19 cellular contexts compared by ENCODE assay signal in the genomic region with DNA sequence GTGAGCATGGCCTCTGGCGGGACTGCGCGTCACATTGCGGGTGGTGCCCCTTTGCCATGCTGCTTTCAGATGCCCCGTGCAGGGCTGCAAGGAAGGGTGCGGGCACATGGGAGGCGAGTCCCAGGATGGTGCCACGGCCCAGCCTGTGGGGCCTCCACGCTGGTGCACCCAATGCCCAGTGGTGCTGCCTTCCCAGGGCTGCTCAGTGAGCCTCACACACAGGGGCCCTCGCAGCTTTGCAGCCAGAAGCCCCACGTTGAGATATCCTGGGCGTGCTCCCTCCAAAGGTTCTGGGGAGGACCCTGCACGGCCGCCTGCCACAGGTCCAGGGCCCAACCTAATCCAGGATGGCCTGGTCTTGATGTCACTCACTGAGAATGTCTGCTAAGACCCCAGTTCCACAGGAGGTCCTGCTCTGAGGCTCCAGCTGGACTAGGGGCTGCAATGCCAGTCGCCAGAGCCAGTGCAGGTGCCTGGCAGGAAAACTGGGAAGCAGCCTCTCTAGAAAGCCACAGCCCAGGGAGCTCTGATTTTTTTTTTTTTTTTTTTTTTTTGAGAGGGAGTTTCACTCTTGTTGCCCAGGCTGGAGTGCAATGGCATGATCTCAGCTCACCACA. TPM values are rescaled to one million over a fixed set of nuclear protein-coding genes. Genes with fewer than 3 reads are reported as not detected.
"Had no signal": no experiment of that assay in that cellular context is flagged by ENCODE, and none has a peak within 500 bp of the region (broad histone marks: within the 10 kb centered on the region; RNA-seq: fewer than 3 reads in every experiment).

No MANE protein-coding gene starts in this region.

- H3K27me3 Mint-ChIP-seq: activated naive CD8-positive, alpha-beta T cell treated with anti-CD3 and anti-CD28 coated beads for 36 hours; T-cell had no signal

- H3K36me3 Mint-ChIP-seq: activated naive CD8-positive, alpha-beta T cell treated with anti-CD3 and anti-CD28 coated beads for 36 hours had no signal

- H3K27ac Mint-ChIP-seq: activated naive CD8-positive, alpha-beta T cell treated with anti-CD3 and anti-CD28 coated beads for 36 hours; activated T-cell treated with anti-CD3 and anti-CD28 coated beads, Interleukin-2, amount 50 U/mL, for 24 hours; stimulated activated effector memory CD8-positive, alpha-beta T cell treated with anti-CD3 and anti-CD28 coated beads, Interleukin-12 subunit alpha, Interleukin-12 subunit beta, amount 100 ng/mL, for 72 hours; T-cell had no signal

- H3K27me3 ChIP-seq: breast epithelium, pancreas had no signal

- H3K27ac ChIP-seq: breast epithelium, heart right ventricle, pancreas, SK-N-MC, VCaP had no signal

- H3K4me3 Mint-ChIP-seq: activated naive CD8-positive, alpha-beta T cell treated with anti-CD3 and anti-CD28 coated beads for 36 hours; activated T-cell treated with anti-CD3 and anti-CD28 coated beads, Interleukin-2, amount 50 U/mL, for 24 hours; neural crest cell; stimulated activated effector memory CD8-positive, alpha-beta T cell treated with anti-CD3 and anti-CD28 coated beads, Interleukin-12 subunit alpha, Interleukin-12 subunit beta, amount 100 ng/mL, for 72 hours; T-cell had no signal

- H3K9me3 Mint-ChIP-seq: activated naive CD8-positive, alpha-beta T cell treated with anti-CD3 and anti-CD28 coated beads for 36 hours; activated T-cell treated with anti-CD3 and anti-CD28 coated beads, Interleukin-2, amount 50 U/mL, for 24 hours; neural crest cell; stimulated activated effector memory CD8-positive, alpha-beta T cell treated with anti-CD3 and anti-CD28 coated beads, Interleukin-12 subunit alpha, Interleukin-12 subunit beta, amount 100 ng/mL, for 72 hours; T-cell had no signal

- H3K4me3 ChIP-seq: breast epithelium, heart right ventricle, pancreas, SK-N-MC had no signal

- ATAC-seq: pancreas; stimulated activated effector memory CD8-positive, alpha-beta T cell treated with anti-CD3 and anti-CD28 coated beads, Interleukin-12 subunit alpha, Interleukin-12 subunit beta, amount 100 ng/mL, for 72 hours; T-cell had no signal

- H3K9me3 ChIP-seq: breast epithelium, heart right ventricle, pancreas had no signal

- H3K36me3 ChIP-seq: breast epithelium, pancreas had no signal

- DNase-seq: activated gamma-delta T cell; activated naive CD8-positive, alpha-beta T cell treated with anti-CD3 and anti-CD28 coated beads for 36 hours; activated T-cell treated with anti-CD3 and anti-CD28 coated beads, Interleukin-2, amount 50 U/mL, for 24 hours; anterior cingulate cortex; left ventricle myocardium superior; mesendoderm had no signal

RNA-seq across cellular contexts. Expression of gene PRSS38, which starts 34.1 kb away (rescaled TPM):
- total RNA-seq: activated CD8-positive, alpha-beta memory T cell treated with anti-CD3 and anti-CD28 coated beads for 36 hours; activated naive CD8-positive, alpha-beta T cell treated with anti-CD3 and anti-CD28 coated beads for 36 hours; breast epithelium; fibroblast of lung; frontal cortex; heart right ventricle; left ventricle myocardium superior; neural crest cell; pancreas; renal cortical epithelial cell; skeletal muscle tissue; T-cell had no signal
